Comparison of ENCODE assay signal across 23 cellular contexts in the genomic region with DNA sequence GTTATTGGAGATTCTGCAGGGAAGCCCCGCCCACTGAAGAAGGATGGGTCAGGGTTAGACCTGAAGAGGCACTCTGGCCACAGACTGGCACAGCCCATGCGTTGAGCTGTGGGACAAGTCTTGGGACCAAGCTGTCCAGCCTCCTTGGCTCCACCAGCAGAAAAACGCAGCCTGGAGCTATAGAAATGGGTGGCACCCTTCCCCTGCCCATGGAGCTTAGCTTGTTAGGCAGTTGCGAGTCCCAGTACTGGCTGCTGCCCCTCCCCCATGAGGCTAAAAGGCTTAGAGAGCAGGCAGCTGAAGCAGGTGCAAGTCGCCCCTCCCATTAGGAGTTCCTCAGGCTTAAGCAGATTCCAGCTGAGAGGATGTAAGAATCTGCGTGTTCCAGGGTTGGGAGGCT.
DNase-seq lines count a peak whose midpoint lies in the region; ATAC-seq and TF ChIP-seq lines count a peak whose summit lies in the region.
"Had no signal": no experiment of that assay in that cellular context is flagged by ENCODE, and none has a peak within 500 bp of the region (broad histone marks: within the 10 kb centered on the region; RNA-seq: fewer than 3 reads in every experiment).

No MANE protein-coding gene starts in this region.

- no peaks in the 10 kb centered on the region for H3K36me3 ChIP-seq in WERI-Rb-1
- H3K36me3 ChIP-seq: lower lobe of right lung, pancreas, right atrium auricular region, stomach, thyroid gland had no signal

- no peaks in the 10 kb centered on the region for H3K4me1 Mint-ChIP-seq in glutamatergic neuron (ENCODE audit: low read depth, unreplicated experiment)
- H3K4me1 Mint-ChIP-seq: nephron progenitor cell had no signal

- H3K9me3 ChIP-seq in WERI-Rb-1 (ENCODE audit: severe bottlenecking) = no peaks in the 10 kb centered on the region
- H3K9me3 ChIP-seq: pancreas, thyroid gland had no signal

- H3K36me3 Mint-ChIP-seq in glutamatergic neuron (ENCODE audit: unreplicated experiment) = no peaks in the 10 kb centered on the region

- no peak for ATAC-seq in HG03520 (IDR thresholded peaks at IDR 0.05; ENCODE audit: unreplicated experiment)
- no peak for ATAC-seq in HG02678 (IDR thresholded peaks at IDR 0.05; ENCODE audit: unreplicated experiment)
- ATAC-seq: activated T-cell treated with anti-CD3 and anti-CD28 coated beads, Interleukin-2, amount 50 U/mL, for 72 hours; lower lobe of right lung; pancreas had no signal

- H3K27me3 Mint-ChIP-seq in glutamatergic neuron (ENCODE audit: unreplicated experiment) = peaks cover 2% of the 10 kb centered on the region

- peaks cover 7% of the 10 kb centered on the region for H3K9me3 Mint-ChIP-seq in glutamatergic neuron (ENCODE audit: unreplicated experiment)

- peak overlapping the region; percentile 17 for H3K4me3 ChIP-seq in WERI-Rb-1 (ENCODE audit: low read depth, low read length)
- H3K4me3 ChIP-seq: lower lobe of right lung, pancreas, right atrium auricular region, stomach, thyroid gland had no signal

- DNase-seq in NCI-H1417 (lab: John Stamatoyannopoulos, UW) = peak; percentile 7 to 74 (median 28)
- no peak for DNase-seq in NCI-H1417 treated with DMSO at 0.1 percent for 48 hours (lab: John Stamatoyannopoulos, UW)
- peak; percentile 34 to 77 for DNase-seq in NCI-H524 (lab: John Stamatoyannopoulos, UW)
- peak; percentile 94 for DNase-seq in WERI-Rb-1
- peak; percentile 88 for DNase-seq in myocyte (ENCODE audit: low read depth)
- no peak for DNase-seq in glutamatergic neuron
- DNase-seq: 8988T; activated CD4-positive, alpha-beta T cell treated with anti-CD3 and anti-CD28 coated beads, Interleukin-2, amount 50 U/mL, for 1 hour; activated naive CD4-positive, alpha-beta T cell; activated T-cell treated with anti-CD3 and anti-CD28 coated beads, Interleukin-2, amount 50 U/mL, for 72 hours; HFFc6; kidney glomerular epithelial cell; lower lobe of right lung; NCI-H1092; NCI-H1930; nephron progenitor cell; pancreas; stimulated activated CD4-positive, alpha-beta T cell treated with anti-CD3 and anti-CD28 coated beads, Interleukin-2, amount 100 ng/mL, for 24 hours; stomach; thyroid gland had no signal

- no peaks in the 10 kb centered on the region for H3K27me3 ChIP-seq in WERI-Rb-1 (ENCODE audit: insufficient read depth, low read depth, severe bottlenecking)
- H3K27me3 ChIP-seq: pancreas, right atrium auricular region, thyroid gland had no signal

- TF ChIP-seq CTCF in WERI-Rb-1 (IDR thresholded peaks at IDR 0.05; ENCODE audit: low read depth, low read length) (no peak), glutamatergic neuron (IDR thresholded peaks at IDR 0.05; ENCODE audit: partially characterized antibody, unreplicated experiment) (no peak)

- H3K4me3 Mint-ChIP-seq in glutamatergic neuron (ENCODE audit: unreplicated experiment) = no peak overlapping the region
- H3K4me3 Mint-ChIP-seq: activated T-cell treated with anti-CD3 and anti-CD28 coated beads, Interleukin-2, amount 50 U/mL, for 72 hours; HFFc6; nephron progenitor cell had no signal

- peak overlapping the region; percentile 26; the same call in 1 of the 2 replicates for H3K27ac ChIP-seq in WERI-Rb-1
- H3K27ac ChIP-seq: lower lobe of right lung, pancreas, right atrium auricular region, stomach, thyroid gland had no signal

- no peak overlapping the region for H3K27ac Mint-ChIP-seq in glutamatergic neuron (ENCODE audit: unreplicated experiment)
- H3K27ac Mint-ChIP-seq: activated T-cell treated with anti-CD3 and anti-CD28 coated beads, Interleukin-2, amount 50 U/mL, for 72 hours; HFFc6; nephron progenitor cell had no signal

Comparison
In these comparisons a context has a peak if more than half of its experiments do, and no peak if none do; other contexts are left out.
1. DNase-seq: peak in NCI-H1417 (3 of 3), NCI-H524 (2 of 2), WERI-Rb-1 (single experiment) and myocyte (single experiment); none in NCI-H1417 treated with DMSO at 0.1 percent for 48 hours (single experiment) and glutamatergic neuron (single experiment).